8 cellular contexts compared by ENCODE assay signal in the genomic region with DNA sequence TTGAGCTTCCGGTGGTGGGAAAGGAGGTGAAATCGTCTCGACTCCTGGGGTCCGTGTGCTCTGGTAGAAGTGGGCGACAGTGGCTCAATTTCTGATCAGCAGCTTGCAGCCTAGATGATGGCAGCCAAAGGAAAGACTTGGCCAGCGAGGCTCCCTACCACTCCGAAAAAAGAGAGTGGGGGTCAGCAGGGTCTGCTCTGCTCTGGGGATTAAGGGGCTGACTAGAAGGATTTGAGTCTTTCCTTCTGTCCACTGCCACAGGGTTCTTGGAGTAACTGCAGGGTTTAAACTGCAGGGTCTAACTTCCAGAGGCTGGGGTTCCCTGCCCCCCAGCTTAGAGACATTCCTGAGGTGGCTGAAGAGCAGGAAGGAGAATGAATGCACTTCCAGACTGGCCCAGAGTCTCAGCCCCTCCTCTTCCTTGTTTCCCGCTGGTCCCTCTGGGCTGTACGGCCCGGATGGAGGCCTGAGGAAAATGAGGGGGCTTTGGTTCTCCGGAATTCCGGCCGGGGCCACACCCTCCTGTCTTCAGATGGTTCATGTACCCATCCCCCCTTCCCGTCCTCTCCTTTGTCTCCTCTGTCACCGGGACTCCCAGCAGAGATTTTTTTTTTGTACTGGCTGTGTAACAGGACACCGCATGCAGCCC. TPM values are rescaled to one million over a fixed set of nuclear protein-coding genes. Genes with fewer than 3 reads are reported as not detected.
DNase-seq lines count a peak whose midpoint lies in the region; ATAC-seq lines count a peak whose summit lies in the region.

No MANE protein-coding gene starts in this region.

- peaks cover 39% of the 10 kb centered on the region for H3K4me1 Mint-ChIP-seq in activated naive CD8-positive, alpha-beta T cell treated with anti-CD3 and anti-CD28 coated beads, Interleukin-2, amount 50 U/mL, for 24 hours

- H3K9ac ChIP-seq in BLaER1 (peak overlapping the region; percentile 92), HUES64 (ENCODE audit: low read depth, low read length) (peak overlapping the region; percentile 99), skeletal muscle tissue (ENCODE audit: low read depth in 1 of 3, low read length in 3 of 3) (peak overlapping the region; percentile 98 to 99 (median 99))

- H3K27me3 Mint-ChIP-seq in activated naive CD8-positive, alpha-beta T cell treated with anti-CD3 and anti-CD28 coated beads, Interleukin-2, amount 50 U/mL, for 24 hours: no peaks in the 10 kb centered on the region

- no peaks in the 10 kb centered on the region for H3K9me3 Mint-ChIP-seq in activated naive CD8-positive, alpha-beta T cell treated with anti-CD3 and anti-CD28 coated beads, Interleukin-2, amount 50 U/mL, for 24 hours

- H3K27me3 ChIP-seq in BLaER1 (no peaks in the 10 kb centered on the region), HUES64 (ENCODE audit: insufficient read depth, low read length) (no peaks in the 10 kb centered on the region), iPS DF 6.9 (ENCODE audit: control insufficient read depth, insufficient read depth, low read length) (no peaks in the 10 kb centered on the region), skeletal muscle tissue (ENCODE audit: control insufficient read depth in 3 of 3, insufficient read depth in 3 of 3, low read length in 3 of 3) (no peaks in the 10 kb centered on the region)

- H3K27ac Mint-ChIP-seq in activated naive CD8-positive, alpha-beta T cell treated with anti-CD3 and anti-CD28 coated beads, Interleukin-2, amount 50 U/mL, for 24 hours: peak overlapping the region; percentile 97

- H3K4me3 ChIP-seq in BLaER1 (peak overlapping the region; percentile 86), HUES64 (ENCODE audit: low read length) (peak overlapping the region; percentile 92), iPS DF 6.9 (ENCODE audit: low read length) (peak overlapping the region; percentile 85), skeletal muscle tissue (ENCODE audit: low read length in 3 of 3) (peak overlapping the region; percentile 96 to 98 (median 97))

- H3K4me1 ChIP-seq in BLaER1: peaks cover 47% of the 10 kb centered on the region
- peaks cover 55% of the 10 kb centered on the region for H3K4me1 ChIP-seq in HUES64 (ENCODE audit: insufficient read depth, low read length)
- H3K4me1 ChIP-seq in iPS DF 6.9 (ENCODE audit: control insufficient read depth, insufficient read depth, low read length): peaks cover 13% of the 10 kb centered on the region
- H3K4me1 ChIP-seq in skeletal muscle tissue (ENCODE audit: control insufficient read depth in 3 of 3, insufficient read depth in 3 of 3, low read length in 3 of 3): peaks cover 71 to 87% (median 76%) of the 10 kb centered on the region in 3 donors

- H3K36me3 ChIP-seq in BLaER1 (peaks cover 30% of the 10 kb centered on the region), HUES64 (ENCODE audit: insufficient read depth, low read length) (peaks cover 37% of the 10 kb centered on the region), iPS DF 6.9 (ENCODE audit: control insufficient read depth, insufficient read depth, low read length) (peaks cover 14% of the 10 kb centered on the region), skeletal muscle tissue (ENCODE audit: control insufficient read depth in 3 of 3, insufficient read depth in 3 of 3, low read length in 3 of 3) (peaks cover 16 to 21% (median 20%) of the 10 kb centered on the region in 3 donors)

- peak overlapping the region; percentile 97 for H3K4me3 Mint-ChIP-seq in activated naive CD8-positive, alpha-beta T cell treated with anti-CD3 and anti-CD28 coated beads, Interleukin-2, amount 50 U/mL, for 24 hours

- H3K27ac ChIP-seq in BLaER1 (peak overlapping the region; percentile 94), HUES64 (ENCODE audit: low read depth, low read length) (peak overlapping the region; percentile 99), iPS DF 6.9 (ENCODE audit: low read length) (no peak overlapping the region), skeletal muscle tissue (ENCODE audit: low read depth, low read length) (peak overlapping the region; percentile 100)

- H3K4me2 ChIP-seq in BLaER1: peak overlapping the region; percentile 95

- peaks cover 9% of the 10 kb centered on the region for H3K36me3 Mint-ChIP-seq in activated naive CD8-positive, alpha-beta T cell treated with anti-CD3 and anti-CD28 coated beads, Interleukin-2, amount 50 U/mL, for 24 hours (ENCODE audit: low read depth)

- DNase-seq in activated naive CD8-positive, alpha-beta T cell treated with anti-CD3 and anti-CD28 coated beads, Interleukin-2, amount 50 U/mL, for 24 hours: peak; percentile 19
- DNase-seq in iPS DF 6.9 (ENCODE audit: low read depth, low spot score) (no peak), G401 (ENCODE audit: low spot score) (no peak), NOMO-1 treated with DMSO at 0.1 percent for 48 hours (lab: John Stamatoyannopoulos, UW; ENCODE audit: unreplicated experiment) (no peak)
- DNase-seq in stimulated activated CD4-positive, alpha-beta T cell treated with anti-CD3 and anti-CD28 coated beads, Interleukin-12 subunit alpha, Interleukin-12 subunit beta, amount 100 ng/mL, for 4 hours: no peak

- under 1% methylated on average over 16 of the region's 16 CpGs for WGBS in HUES64
- no CpG with 5 or more reads among the region's 16 CpGs for whole genome bisulfite sequencing in iPS DF 6.9 (ENCODE audit: insufficient coverage, insufficient read length)

- no peak for ATAC-seq in activated naive CD8-positive, alpha-beta T cell treated with anti-CD3 and anti-CD28 coated beads, Interleukin-2, amount 50 U/mL, for 24 hours

- in situ Hi-C loops in G401 (cut with HindIII; ENCODE audit: low sequenced_read_pairs): no loop called here

- peaks cover 17% of the 10 kb centered on the region; the same call in 1 of the 2 replicates for H4K20me1 ChIP-seq in BLaER1

- H3K9me3 ChIP-seq in BLaER1: no peaks in the 10 kb centered on the region
- no peaks in the 10 kb centered on the region for H3K9me3 ChIP-seq in HUES64 (ENCODE audit: insufficient read depth, low read depth, low read length)
- no peaks in the 10 kb centered on the region for H3K9me3 ChIP-seq in iPS DF 6.9 (ENCODE audit: control insufficient read depth, insufficient read depth, low read length)
- H3K9me3 ChIP-seq in skeletal muscle tissue (ENCODE audit: control insufficient read depth in 3 of 3, low read length in 3 of 3): no peaks in the 10 kb centered on the region

RNA-seq across cellular contexts. Expression of a gene that starts 0.9 kb away (rescaled TPM):
- polyA plus RNA-seq in HUES64 (2013, experiment 1 of 2): 358 TPM
- polyA plus RNA-seq in HUES64 (2013, experiment 2 of 2): 392 TPM
- 237 TPM for total RNA-seq in skeletal muscle tissue
- 721 and 818 TPM in 2 replicates for total RNA-seq in G401 (2014; rRNA removed; shearing (Covaris generic))

RNA-seq across cellular contexts. Expression of a gene that starts 37.2 kb away (rescaled TPM):
- 6.2 TPM for polyA plus RNA-seq in HUES64 (2013, experiment 1 of 2)
- 5.5 TPM for polyA plus RNA-seq in HUES64 (2013, experiment 2 of 2)
- 7.8 TPM for total RNA-seq in skeletal muscle tissue
- total RNA-seq in G401 (2014; rRNA removed; shearing (Covaris generic)): 4.6 and 10.8 TPM in 2 replicates
